Comparison of ENCODE assay signal across 5 cellular contexts in the genomic region with DNA sequence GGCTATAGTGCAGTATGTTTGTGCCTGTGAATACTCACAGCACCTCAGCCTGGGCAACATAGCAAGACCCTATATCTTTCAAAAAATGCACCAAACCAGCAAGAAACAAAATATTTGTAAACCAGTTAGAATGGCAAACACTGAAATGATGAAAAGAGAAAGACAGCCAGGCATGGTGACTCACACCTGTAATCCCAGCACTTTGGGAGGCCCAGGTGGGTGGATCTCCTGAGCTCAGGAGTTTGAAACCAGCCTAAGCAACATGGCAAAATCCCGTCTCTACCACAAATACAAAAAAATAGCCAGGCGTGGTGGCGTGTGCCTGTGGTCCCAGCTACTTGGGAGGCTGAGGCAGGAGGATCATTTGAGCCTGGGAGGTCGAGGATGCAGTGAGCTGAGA.
DNase-seq lines count a peak whose midpoint lies in the region; ATAC-seq and TF ChIP-seq lines count a peak whose summit lies in the region.
"Not testable (repeated sequence)": the region's sequence is repeated elsewhere in the genome, so short reads cannot be mapped to it uniquely, and the experiment has no call there.

No MANE protein-coding gene starts in this region.

- H3K9ac ChIP-seq in trophoblast cell (ENCODE audit: low read length), result not testable (repeated sequence)

- H2BK120ac ChIP-seq in trophoblast cell (ENCODE audit: insufficient read depth, low read length, poor library complexity), result not testable (repeated sequence)

- not testable (repeated sequence) for H3K9me3 ChIP-seq in SJCRH30 (replicated peaks); trophoblast cell (ENCODE audit: insufficient read depth, low read depth, low read length)

- not testable (repeated sequence) for H3K79me2 ChIP-seq in trophoblast cell (ENCODE audit: control insufficient read depth, insufficient read depth, low read length, poor library complexity)

- not testable (repeated sequence) for H4K8ac ChIP-seq in trophoblast cell (ENCODE audit: low read depth, low read length)

- H2BK12ac ChIP-seq in trophoblast cell (ENCODE audit: low read length), result not testable (repeated sequence)

- not testable (repeated sequence) for H3K23ac ChIP-seq in trophoblast cell (ENCODE audit: low read length)

- not testable (repeated sequence) for H3K27me3 ChIP-seq in SJCRH30; trophoblast cell (ENCODE audit: insufficient read depth, low read length)

- not testable (repeated sequence) for H3K4ac ChIP-seq in trophoblast cell (ENCODE audit: low read depth, low read length)

- H3K4me3 Mint-ChIP-seq in CD14-positive monocyte, HFFc6, WTC11: not testable (repeated sequence)

- TF ChIP-seq CTCF in CD14-positive monocyte (IDR thresholded peaks at IDR 0.05); HFFc6 (IDR thresholded peaks at IDR 0.05); WTC11 (IDR thresholded peaks at IDR 0.05): not testable (repeated sequence)

- H3K9me3 Mint-ChIP-seq in CD14-positive monocyte, HFFc6, WTC11: not testable (repeated sequence)

- H3K36me3 ChIP-seq in SJCRH30; trophoblast cell (ENCODE audit: control insufficient read depth in 1 of 2, insufficient read depth in 2 of 2, low read length in 2 of 2): not testable (repeated sequence)

- not testable (repeated sequence) for H3K27me3 Mint-ChIP-seq in CD14-positive monocyte (ENCODE audit: low read depth in 3 of 3); HFFc6 (ENCODE audit: insufficient read depth); WTC11 (ENCODE audit: low read depth)

- not testable (repeated sequence) for ATAC-seq in WTC11

- DNase-seq in CD14-positive monocyte (ENCODE audit: low spot score); HFFc6; SJCRH30; WTC11 (ENCODE audit: low spot score): not testable (repeated sequence)
- peak; percentile 66 to 75 for DNase-seq in trophoblast cell

- CTCF ChIA-PET in WTC11 (lab: Charles Lee), result not testable (repeated sequence)

- no CpG with 5 or more reads among the region's 4 CpGs for WGBS in trophoblast cell (ENCODE audit: extremely low coverage, insufficient coverage, insufficient read length)

- not testable (repeated sequence) for H2AK5ac ChIP-seq in trophoblast cell (ENCODE audit: low read length)

- not testable (repeated sequence) for H4K12ac ChIP-seq in trophoblast cell (ENCODE audit: low read depth, low read length)

- POLR2A ChIA-PET in WTC11 (lab: Charles Lee), result not testable (repeated sequence)

- peak overlapping the region; percentile 65; the same call in 1 of the 2 replicates for H3K27ac ChIP-seq in SJCRH30
- H3K27ac ChIP-seq in trophoblast cell (ENCODE audit: low read depth, low read length), result not testable (repeated sequence)

- H3K36me3 Mint-ChIP-seq in CD14-positive monocyte, result peaks cover 9 to 22% of the 10 kb centered on the region in 2 donors
- not testable (repeated sequence) for H3K36me3 Mint-ChIP-seq in HFFc6 (ENCODE audit: low read depth); WTC11

- H3K4me1 Mint-ChIP-seq in CD14-positive monocyte, result peaks cover 53% of the 10 kb centered on the region
- H3K4me1 Mint-ChIP-seq in HFFc6 (ENCODE audit: low read depth), result peaks cover 35% of the 10 kb centered on the region
- not testable (repeated sequence) for H3K4me1 Mint-ChIP-seq in WTC11

- H3K4me2 ChIP-seq in trophoblast cell (ENCODE audit: low read length), result not testable (repeated sequence)

- H3K27ac Mint-ChIP-seq in CD14-positive monocyte, result peak overlapping the region in 4 of 7 donors; percentile 43 to 82 (median 54)
- peak overlapping the region; percentile 85; the same call in 1 of the 2 replicates for H3K27ac Mint-ChIP-seq in HFFc6
- not testable (repeated sequence) for H3K27ac Mint-ChIP-seq in WTC11

- not testable (repeated sequence) for H3K79me1 ChIP-seq in trophoblast cell (ENCODE audit: low read length)

- not testable (repeated sequence) for H2BK5ac ChIP-seq in trophoblast cell (ENCODE audit: low read depth, low read length, poor library complexity)

- H4K91ac ChIP-seq in trophoblast cell (ENCODE audit: low read depth, low read length), result not testable (repeated sequence)

- not testable (repeated sequence) for H3K4me3 ChIP-seq in SJCRH30; trophoblast cell (ENCODE audit: low read depth, low read length)

- H3K14ac ChIP-seq in trophoblast cell (ENCODE audit: low read length), result not testable (repeated sequence)

- not testable (repeated sequence) for H3K4me1 ChIP-seq in SJCRH30; trophoblast cell (ENCODE audit: control insufficient read depth in 1 of 2, insufficient read depth in 2 of 2, low read length in 2 of 2)

- intact Hi-C loops in CD14-positive monocyte (cut with micrococcal nuclease), result loop anchor here in 1 of 2 donors (10.0 kb wide), 1 partner anchor 64 kb away; the partner anchor contains the start of gene PID1

- H2AFZ ChIP-seq in trophoblast cell (ENCODE audit: insufficient read depth, low read length, poor library complexity), result not testable (repeated sequence)

- H3K18ac ChIP-seq in trophoblast cell (ENCODE audit: low read length), result not testable (repeated sequence)

TF ChIP-seq in WTC11, 78 proteins besides CTCF, POLR2A, EP300 and RAD21:
- TF ChIP-seq ZNF121 (CRISPR knock-in tag; IDR thresholded peaks at IDR 0.05), result 0 out of 2 replicates have a peak, but pooled peaks have one; percentile 31
